8 cellular contexts compared by ENCODE assay signal in genomic region chr11:76859708-76860233, GRCh38. TPM values are rescaled to one million over a fixed set of nuclear protein-coding genes. Genes with fewer than 3 reads are reported as not detected.
A peak's percentile ranks its signal among the peaks of the same experiment; 100 is the strongest.
DNase-seq lines count a peak whose midpoint lies in the region; ATAC-seq and TF ChIP-seq lines count a peak whose summit lies in the region.
"Had no signal": no experiment of that assay in that cellular context is flagged by ENCODE, and none has a peak within 500 bp of the region (broad histone marks: within the 10 kb centered on the region; RNA-seq: fewer than 3 reads in every experiment).

No MANE protein-coding gene starts in this region.

- peaks cover 2% of the 10 kb centered on the region for H4K20me1 ChIP-seq in H9 (ENCODE audit: control insufficient read depth, insufficient read depth, insufficient read length)

- H3K23ac ChIP-seq in H9 (ENCODE audit: insufficient read length, low read depth, low read length), result no peak overlapping the region

- H3K79me1 ChIP-seq in H9 (ENCODE audit: insufficient read depth, low read depth, low read length, poor library complexity, severe bottlenecking), result no peaks in the 10 kb centered on the region

- H3K9ac ChIP-seq in H9 (ENCODE audit: extremely low read depth, insufficient read length, low read length) (no peak overlapping the region), SK-N-MC (ENCODE audit: insufficient read length) (no peak overlapping the region)

- H2AFZ ChIP-seq in H9 (ENCODE audit: low read length), result no peak overlapping the region

- H3K79me2 ChIP-seq in H9 (ENCODE audit: insufficient read depth, low read length), result no peaks in the 10 kb centered on the region

- no peak overlapping the region for H2BK12ac ChIP-seq in H9 (ENCODE audit: insufficient read length, low read depth, low read length)

- no peak for TF ChIP-seq CTCF in H9 (conservative IDR thresholded peaks at IDR 0.05)
- TF ChIP-seq CTCF in glutamatergic neuron (IDR thresholded peaks at IDR 0.05; ENCODE audit: partially characterized antibody, unreplicated experiment), result no peak
- TF ChIP-seq CTCF in spleen (IDR thresholded peaks at IDR 0.05 in 8 of 11, conservative IDR thresholded peaks at IDR 0.05 in 3 of 11), result no peak

- no peak overlapping the region for H4K5ac ChIP-seq in H9 (ENCODE audit: insufficient read length, low read depth, low read length)

- no peak overlapping the region for H3K56ac ChIP-seq in H9 (ENCODE audit: insufficient read length, low read depth, low read length)

- H2BK5ac ChIP-seq in H9 (ENCODE audit: insufficient read length, low read length), result no peak overlapping the region

- H4K91ac ChIP-seq in H9 (ENCODE audit: insufficient read length, low read depth, low read length), result no peak overlapping the region

- no peak overlapping the region for H3K4ac ChIP-seq in H9 (ENCODE audit: low read depth, low read length)

- H3K14ac ChIP-seq in H9 (ENCODE audit: insufficient read depth, low read length), result no peak overlapping the region

- H3K4me2 ChIP-seq in H9 (ENCODE audit: insufficient read depth, insufficient read length, low read length), result no peak overlapping the region

- H3K27me3 ChIP-seq in H9 (ENCODE audit: insufficient read depth, low read length) (no peaks in the 10 kb centered on the region), spleen (replicated peaks in 1 of 7) (no peaks in the 10 kb centered on the region)
- H3K27me3 ChIP-seq: pancreas had no signal

- intact Hi-C loops in spleen (cut with DNase I; ENCODE audit: low total_unique reads), result no loop called here
- intact Hi-C loops in sciatic nerve (cut with DNase I), result no loop called here

- no peak overlapping the region for H2BK20ac ChIP-seq in H9 (ENCODE audit: low read depth, low read length, poor library complexity, severe bottlenecking)

- H3K36me3 Mint-ChIP-seq in H9 (ENCODE audit: insufficient read depth in 1 of 3, low read depth in 3 of 3) (no peaks in the 10 kb centered on the region), glutamatergic neuron (ENCODE audit: unreplicated experiment) (no peaks in the 10 kb centered on the region)

- no peak for TF ChIP-seq POLR2A in spleen (IDR thresholded peaks at IDR 0.05)

- H2BK120ac ChIP-seq in H9 (ENCODE audit: low read depth, low read length, poor library complexity, severe bottlenecking), result no peak overlapping the region

- H3K4me3 ChIP-seq in SK-N-MC, result peak overlapping the region; percentile 91
- peak overlapping the region in 1 of 8 donors; percentile 66 for H3K4me3 ChIP-seq in spleen

- H3K4me1 ChIP-seq in H9 (ENCODE audit: insufficient read depth, low read length), result peaks cover 7% of the 10 kb centered on the region; the same call in 1 of the 2 replicates
- H3K4me1 ChIP-seq in spleen, result peaks cover 6 to 91% (median 49%) of the 10 kb centered on the region in 6 donors

- H3K36me3 ChIP-seq in SK-N-MC (ENCODE audit: insufficient read depth, low read length), result no peaks in the 10 kb centered on the region
- H3K36me3 ChIP-seq in spleen, result no peaks in the 10 kb centered on the region
- H3K36me3 ChIP-seq: pancreas had no signal

- no peaks in the 10 kb centered on the region for H3K9me3 Mint-ChIP-seq in H9
- H3K9me3 Mint-ChIP-seq in glutamatergic neuron (ENCODE audit: unreplicated experiment), result no peaks in the 10 kb centered on the region

- H3T11ph ChIP-seq in H9 (ENCODE audit: low read length), result no peak overlapping the region

- no peaks in the 10 kb centered on the region for H3K9me3 ChIP-seq in H9 (ENCODE audit: control insufficient read depth, low read depth, low read length)
- no peaks in the 10 kb centered on the region for H3K9me3 ChIP-seq in SK-N-MC (ENCODE audit: low read depth, low read length)
- no peaks in the 10 kb centered on the region for H3K9me3 ChIP-seq in spleen
- H3K9me3 ChIP-seq: pancreas had no signal

- WGBS in H9 (ENCODE audit: extremely low coverage, insufficient read length, low lambda C conversion rate), result no CpG with 5 or more reads among the region's 14 CpGs
- 95 to 97% (median 97%) methylated on average over 14 of the region's 14 CpGs for WGBS in spleen, 5 donors

- H3K4me1 Mint-ChIP-seq in H9 (peaks cover 17 to 30% of the 10 kb centered on the region in 2 experiments), glutamatergic neuron (ENCODE audit: low read depth, unreplicated experiment) (peaks cover 7% of the 10 kb centered on the region)

- H3K27me3 Mint-ChIP-seq in H9 (ENCODE audit: low read depth) (peaks cover 2% of the 10 kb centered on the region; the same call in 1 of the 2 replicates), glutamatergic neuron (ENCODE audit: unreplicated experiment) (peaks cover 2% of the 10 kb centered on the region)

- H3K4me3 Mint-ChIP-seq in H9 (peak overlapping the region in 1 of 2 experiments; percentile 13; a peak in 2 of 5 replicates), glutamatergic neuron (ENCODE audit: unreplicated experiment) (peak overlapping the region; percentile 48)

- H3K27ac Mint-ChIP-seq in H9 (peak overlapping the region in 2 of 3 experiments; percentile 15 to 16; a peak in 1 of 7 replicates), glutamatergic neuron (ENCODE audit: unreplicated experiment) (no peak overlapping the region)

- ATAC-seq in sciatic nerve, result no peak

- no peak overlapping the region for H2BK15ac ChIP-seq in H9 (ENCODE audit: low read depth, low read length)

- DNase-seq in H9 (no peak), SK-N-MC (ENCODE audit: low read depth, low spot score) (no peak), glutamatergic neuron (no peak), spleen (no peak), NCI-H345 (lab: John Stamatoyannopoulos, UW) (no peak), sciatic nerve (ENCODE audit: low spot score) (no peak), DMS53 (lab: John Stamatoyannopoulos, UW) (no peak)

- no peak overlapping the region for H4K8ac ChIP-seq in H9 (replicated peaks; ENCODE audit: insufficient read length, low read depth, low read length)

- H2AK5ac ChIP-seq in H9 (ENCODE audit: insufficient read length, low read length), result no peak overlapping the region

- peaks cover 6% of the 10 kb centered on the region for H3K23me2 ChIP-seq in H9 (ENCODE audit: insufficient read length, low read depth, low read length, poor library complexity, severe bottlenecking)

- H3K27ac ChIP-seq in H9 (ENCODE audit: insufficient read length, low read depth, low read length) (no peak overlapping the region), SK-N-MC (0 out of 2 replicates have a peak overlapping the region, but pooled peaks have one; percentile 33), spleen (peak overlapping the region in 7 of 8 donors; percentile 42 to 94 (median 88))

- H3K18ac ChIP-seq in H9 (ENCODE audit: insufficient read length, low read depth, low read length), result no peak overlapping the region

RNA-seq across cellular contexts. Expression of gene ACER3, which starts 0.9 kb away (rescaled TPM):
- 14.7 and 17.2 TPM in 2 replicates for total RNA-seq in H9 (2021)
- 25.7 TPM for total RNA-seq in glutamatergic neuron (ENCODE audit: unreplicated experiment)
- 10 to 100 TPM; 24.8 to 52.2 (median 35.7) TPM for total RNA-seq in spleen
- 1 to 10 TPM; 2.9 to 3.7 (median 2.9) TPM for polyA plus RNA-seq in spleen
- 56.7 TPM for total RNA-seq in sciatic nerve
